1 cellular context compared by ENCODE assay signal in genomic region chr2:207768168-207768890, GRCh38.
A peak's percentile ranks its signal among the peaks of the same experiment; 100 is the strongest.
TF ChIP-seq lines count a peak whose summit lies in the region.

No MANE protein-coding gene starts in this region.

TF ChIP-seq in HepG2, 621 proteins besides CTCF, POLR2A, EP300 and RAD21 (continued from another document and continues in another):
- TF ChIP-seq SIX1 (CRISPR knock-in tag; IDR thresholded peaks at IDR 0.05; ENCODE audit: borderline replicate concordance) (no peak), SP2 (CRISPR knock-in tag; IDR thresholded peaks at IDR 0.05) (no peak; the same call in 1 of the 2 replicates), THAP9 (CRISPR knock-in tag; IDR thresholded peaks at IDR 0.05; ENCODE audit: borderline replicate concordance) (no peak), TBL1XR1 (IDR thresholded peaks at IDR 0.05; ENCODE audit: borderline replicate concordance, low read length, partially characterized antibody) (no peak), MEIS1 (CRISPR knock-in tag; IDR thresholded peaks at IDR 0.05; ENCODE audit: borderline replicate concordance) (no peak), HINFP (CRISPR knock-in tag; IDR thresholded peaks at IDR 0.05; ENCODE audit: low read depth) (no peak), ZNF766 (CRISPR knock-in tag; IDR thresholded peaks at IDR 0.05; ENCODE audit: borderline replicate concordance) (0 out of 2 replicates have a peak, but pooled peaks have one; percentile 16), ZNF414 (CRISPR knock-in tag; IDR thresholded peaks at IDR 0.05) (peak; percentile 88; the same call in 1 of the 2 replicates), TP53 (CRISPR knock-in tag; conservative IDR thresholded peaks at IDR 0.05) (no peak), ZNF224 (CRISPR knock-in tag; IDR thresholded peaks at IDR 0.05) (peak; percentile 45; the same call in 1 of the 2 replicates), ZNF350 (CRISPR knock-in tag; IDR thresholded peaks at IDR 0.05; ENCODE audit: borderline replicate concordance, low read depth) (no peak), ZBTB20 (CRISPR knock-in tag; IDR thresholded peaks at IDR 0.05; ENCODE audit: borderline replicate concordance, low read depth) (no peak), ZSCAN31 (CRISPR knock-in tag; IDR thresholded peaks at IDR 0.05; ENCODE audit: low read depth) (0 out of 2 replicates have a peak, but pooled peaks have one; percentile 28), ZNF800 (CRISPR knock-in tag; IDR thresholded peaks at IDR 0.05) (peak; percentile 69; the same call in 1 of the 2 replicates), ZNF282 (IDR thresholded peaks at IDR 0.05; ENCODE audit: partially characterized antibody) (no peak), BORCS8-MEF2B (CRISPR knock-in tag; IDR thresholded peaks at IDR 0.05) (peak; percentile 23; the same call in 1 of the 2 replicates), ZNF234 (CRISPR knock-in tag; conservative IDR thresholded peaks at IDR 0.05) (no peak), PAF1 (CRISPR knock-in tag; IDR thresholded peaks at IDR 0.05) (no peak), ZNF816 (CRISPR knock-in tag; IDR thresholded peaks at IDR 0.05; ENCODE audit: borderline replicate concordance) (no peak), DR1 (CRISPR knock-in tag; IDR thresholded peaks at IDR 0.05) (no peak; the same call in 1 of the 2 replicates), ZNF772 (CRISPR knock-in tag; IDR thresholded peaks at IDR 0.05) (peak; percentile 78), HOXD1 (CRISPR knock-in tag; IDR thresholded peaks at IDR 0.05) (peak; percentile 48; the same call in 1 of the 2 replicates), ATF7 (IDR thresholded peaks at IDR 0.05) (no peak), ATF7 (CRISPR knock-in tag; IDR thresholded peaks at IDR 0.05) (no peak), USF2 (IDR thresholded peaks at IDR 0.05; ENCODE audit: low read depth, low read length) (no peak), USF2 (CRISPR knock-in tag; IDR thresholded peaks at IDR 0.05; ENCODE audit: borderline replicate concordance) (no peak), ZBTB7B (CRISPR knock-in tag; IDR thresholded peaks at IDR 0.05) (no peak; the same call in 1 of the 2 replicates), MAFF (IDR thresholded peaks at IDR 0.05; ENCODE audit: low read depth, low read length) (no peak), TMF1 (CRISPR knock-in tag; IDR thresholded peaks at IDR 0.05; ENCODE audit: low read depth) (peak; percentile 77; the same call in 1 of the 2 replicates), KDM2A (CRISPR knock-in tag; IDR thresholded peaks at IDR 0.05; ENCODE audit: borderline replicate concordance, low read depth) (peak; percentile 30), KLF6 (CRISPR knock-in tag; IDR thresholded peaks at IDR 0.05) (peak; percentile 76), ZSCAN12 (CRISPR knock-in tag; IDR thresholded peaks at IDR 0.05) (no peak), KAT2B (IDR thresholded peaks at IDR 0.05; ENCODE audit: borderline replicate concordance, low read depth, low read length) (no peak), ZNF251 (CRISPR knock-in tag; IDR thresholded peaks at IDR 0.05) (no peak), ARHGAP35 (CRISPR knock-in tag; IDR thresholded peaks at IDR 0.05; ENCODE audit: borderline replicate concordance) (no peak), PAXIP1 (CRISPR knock-in tag; conservative IDR thresholded peaks at IDR 0.05) (peak; percentile 32; the same call in 1 of the 2 replicates), KDM6A (CRISPR knock-in tag; IDR thresholded peaks at IDR 0.05; ENCODE audit: low read depth) (no peak), ZNF136 (CRISPR knock-in tag; IDR thresholded peaks at IDR 0.05; ENCODE audit: low read depth) (no peak), CBX1 (IDR thresholded peaks at IDR 0.05; ENCODE audit: low read depth) (no peak), ZFP37 (CRISPR knock-in tag; IDR thresholded peaks at IDR 0.05; ENCODE audit: borderline replicate concordance) (no peak), ZNF773 (CRISPR knock-in tag; IDR thresholded peaks at IDR 0.05; ENCODE audit: borderline replicate concordance) (peak; percentile 6), ATF6 (CRISPR knock-in tag; conservative IDR thresholded peaks at IDR 0.05) (no peak), BHLHE40 (IDR thresholded peaks at IDR 0.05; ENCODE audit: low read length) (no peak), MTERF4 (CRISPR knock-in tag; IDR thresholded peaks at IDR 0.05) (no peak; the same call in 1 of the 2 replicates), SIN3B (IDR thresholded peaks at IDR 0.05; ENCODE audit: low read length) (no peak), PRMT3 (CRISPR knock-in tag; IDR thresholded peaks at IDR 0.05; ENCODE audit: borderline replicate concordance, low read depth) (no peak), ZEB1 (IDR thresholded peaks at IDR 0.05; ENCODE audit: insufficient replicate concordance, low read depth) (no peak), ZNF740 (CRISPR knock-in tag; IDR thresholded peaks at IDR 0.05) (no peak), ATF3 (CRISPR knock-in tag; IDR thresholded peaks at IDR 0.05) (no peak), SMYD3 (CRISPR knock-in tag; IDR thresholded peaks at IDR 0.05) (no peak; the same call in 1 of the 2 replicates), ELF3 (CRISPR knock-in tag; IDR thresholded peaks at IDR 0.05) (peak; percentile 8; the same call in 1 of the 2 replicates), ELF1 (CRISPR knock-in tag; IDR thresholded peaks at IDR 0.05) (no peak), TRIM24 (CRISPR knock-in tag; IDR thresholded peaks at IDR 0.05) (no peak)
